Comparison of ENCODE assay signal across 8 cellular contexts in the genomic region with DNA sequence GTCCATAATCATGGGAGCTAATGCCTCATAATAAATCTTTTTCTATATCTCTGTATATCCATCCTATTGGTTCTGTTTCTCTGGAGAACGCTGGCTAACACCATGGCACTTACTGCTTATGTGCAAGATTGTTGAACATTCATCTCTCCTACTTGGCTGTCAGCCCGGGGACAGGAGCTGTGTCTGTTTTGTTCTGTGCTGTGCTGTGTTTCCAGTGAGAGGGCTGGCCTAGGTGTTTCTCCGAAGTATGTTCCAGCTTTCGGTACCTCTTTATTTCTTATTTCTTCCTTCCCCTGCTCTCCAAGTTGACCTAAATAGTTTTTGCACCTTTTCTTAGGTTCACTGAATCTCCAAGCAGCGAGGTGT. TPM values are rescaled to one million over a fixed set of nuclear protein-coding genes. Genes with fewer than 3 reads are reported as not detected.
A peak's percentile ranks its signal among the peaks of the same experiment; 100 is the strongest.
DNase-seq lines count a peak whose midpoint lies in the region; ATAC-seq, FAIRE-seq and TF ChIP-seq lines count a peak whose summit lies in the region.

No MANE protein-coding gene starts in this region.

- H3K23me2 ChIP-seq in H1 (ENCODE audit: low read depth, low read length), result no peaks in the 10 kb centered on the region; the same call in 1 of the 2 replicates

- H3K79me1 ChIP-seq in H1 (ENCODE audit: low read depth, low read length), result no peaks in the 10 kb centered on the region

- H3K4ac ChIP-seq in H1 (replicated peaks; ENCODE audit: insufficient read length, low read depth, low read length), result no peak overlapping the region

- H3K4me2 ChIP-seq in PC-3 (ENCODE audit: low read length) (peak overlapping the region; percentile 94), H1 (ENCODE audit: insufficient read depth in 1 of 2, low read depth in 2 of 2, low read length in 2 of 2) (peak overlapping the region; percentile 66 to 80)

- TF ChIP-seq POLR2A in H1 (IDR thresholded peaks at IDR 0.05; ENCODE audit: control extremely low read depth in 1 of 2, low read depth in 2 of 2, low read length in 2 of 2), result no peak

- no peak overlapping the region for H4K91ac ChIP-seq in H1 (replicated peaks; ENCODE audit: insufficient read length, low read length)

- TF ChIP-seq RAD21 in H1 (IDR thresholded peaks at IDR 0.05 in 1 of 2, conservative IDR thresholded peaks at IDR 0.05 in 1 of 2; ENCODE audit: low read depth in 2 of 2, low read length in 2 of 2), result no peak

- H4K5ac ChIP-seq in H1 (ENCODE audit: insufficient read length, low read depth, low read length), result no peak overlapping the region

- H3K18ac ChIP-seq in H1 (ENCODE audit: extremely low read depth, low read length), result 0 out of 2 replicates have a peak overlapping the region, but pooled peaks have one; percentile 73

- H2AFZ ChIP-seq in PC-3 (ENCODE audit: low read length) (peak overlapping the region; percentile 74), H1 (ENCODE audit: low read length) (0 out of 2 replicates have a peak overlapping the region, but pooled peaks have one; percentile 64)

- H3K9me3 ChIP-seq in PC-3 (ENCODE audit: low read length) (no peaks in the 10 kb centered on the region), H1 (ENCODE audit: insufficient read depth in 2 of 2, low read depth in 1 of 2, low read length in 1 of 2) (no peaks in the 10 kb centered on the region), mucosa of descending colon (no peaks in the 10 kb centered on the region)

- no peak overlapping the region for H4K8ac ChIP-seq in H1 (ENCODE audit: extremely low read depth, insufficient read depth, low read length)

- no peak overlapping the region for H3K56ac ChIP-seq in H1 (replicated peaks; ENCODE audit: insufficient read length, low read depth, low read length)

- H3K14ac ChIP-seq in H1 (ENCODE audit: insufficient read length), result no peak overlapping the region

- H2BK120ac ChIP-seq in H1 (replicated peaks; ENCODE audit: low read depth, low read length), result no peak overlapping the region

- H3K27ac ChIP-seq in PC-3 (ENCODE audit: low read length), result peak overlapping the region; percentile 49
- H3K27ac ChIP-seq in H1 (ENCODE audit: low read depth, low read length), result no peak overlapping the region
- H3K27ac ChIP-seq in urinary bladder (ENCODE audit: low read depth), result peak overlapping the region; percentile 53

- H2BK15ac ChIP-seq in H1 (ENCODE audit: low read length), result no peak overlapping the region

- no peaks in the 10 kb centered on the region for H3K36me3 ChIP-seq in PC-3 (ENCODE audit: low read depth, low read length)
- H3K36me3 ChIP-seq in H1 (ENCODE audit: control insufficient read depth in 2 of 4, insufficient read depth in 4 of 4, low read length in 3 of 4), result no peaks in the 10 kb centered on the region
- no peaks in the 10 kb centered on the region for H3K36me3 ChIP-seq in mucosa of descending colon (ENCODE audit: low read depth)
- H3K36me3 ChIP-seq in urinary bladder (ENCODE audit: insufficient read depth), result no peaks in the 10 kb centered on the region

- no peak overlapping the region for H3K23ac ChIP-seq in H1 (ENCODE audit: insufficient read length)

- H3K27me3 ChIP-seq in PC-3 (ENCODE audit: low read length) (no peaks in the 10 kb centered on the region), H1 (replicated peaks in 1 of 4; ENCODE audit: control insufficient read depth in 3 of 4, extremely low read depth in 1 of 4, insufficient read depth in 3 of 4, low read length in 3 of 4) (peaks cover 2 to 32% (median 22%) of the 10 kb centered on the region in 4 experiments; a peak in 6 of 7 replicates)

- BruUV-seq in PC-3 (replicated peaks; lab: Mats Ljungman, UMichigan), result TSS peak; percentile 42

- H3K9ac ChIP-seq in PC-3 (ENCODE audit: low read length) (peak overlapping the region; percentile 53), H1 (replicated peaks in 1 of 4; ENCODE audit: extremely low read depth in 1 of 4, low read depth in 3 of 4, low read length in 3 of 4) (peak overlapping the region in 2 of 4 experiments; percentile 34 to 41; a peak in 2 of 7 replicates)

- no peak overlapping the region for H2BK20ac ChIP-seq in H1 (ENCODE audit: low read length)

- ATAC-seq in PC-3 (peak; percentile 36), mucosa of descending colon (peak; percentile 37), HG03039 (IDR thresholded peaks at IDR 0.05; ENCODE audit: unreplicated experiment) (no peak), HG03442 (IDR thresholded peaks at IDR 0.05; ENCODE audit: unreplicated experiment) (no peak)

- no peak overlapping the region; the same call in 1 of the 2 replicates for H2AK5ac ChIP-seq in H1 (ENCODE audit: low read depth, low read length)

- H3K4me3 ChIP-seq in PC-3 (ENCODE audit: low read length) (peak overlapping the region; percentile 65), H1 (ENCODE audit: extremely low read depth in 1 of 4, insufficient read depth in 2 of 4, low read depth in 3 of 4, low read length in 4 of 4) (peak overlapping the region in 3 of 4 experiments; percentile 25 to 60 (median 26); a peak in 5 of 8 replicates), mucosa of descending colon (no peak overlapping the region), urinary bladder (ENCODE audit: low read depth, low read length) (no peak overlapping the region)

- 41% methylated on average over 5 of the region's 5 CpGs; no CpG with 5 or more reads in 1 of the 2 experiments for whole genome bisulfite sequencing in H1 (ENCODE audit: extremely low coverage in 1 of 2, insufficient coverage in 1 of 2, insufficient read length in 1 of 2, insufficient replicate concordance in 2 of 2, low coverage in 1 of 2, low lambda C conversion rate in 2 of 2, missing lambda C conversion rate in 1 of 2), 2 experiments
- 3% methylated on average over 5 of the region's 5 CpGs for WGBS in urinary bladder

- DNase-seq in GM19239 (ENCODE audit: insufficient read length, low spot score), result no peak
- peak; percentile 30 for DNase-seq in PC-3
- DNase-seq in H1 (ENCODE audit: low read depth in 1 of 2, low spot score in 2 of 2), result no peak
- DNase-seq in mucosa of descending colon, result peak in 1 of 3 donors; percentile 81
- no peak for DNase-seq in stimulated activated CD4-positive, alpha-beta T cell treated with anti-CD3 and anti-CD28 coated beads, Interleukin-15, amount 100 ng/mL, for 24 hours

- CTCF ChIA-PET in PC-3 (lab: Charles Lee), result interaction anchor here (0.8 to 1.0 kb wide), 4 partner anchors 9 to 39 kb away, joined by 3 to 6 read pairs (median 4); no protein-coding TSS in a partner anchor
- CTCF ChIA-PET in H1 (lab: Charles Lee; ENCODE audit: partially characterized antibody), result interaction anchor here (0.6 to 22.7 kb wide), 11 partner anchors 9 to 714 kb away, joined by 3 to 1249 read pairs (median 16); a partner anchor contains a TSS

- POLR2A ChIA-PET in PC-3 (lab: Charles Lee; ENCODE audit: unreplicated experiment) (interaction anchor here (0.6 to 1.1 kb wide), 4 partner anchors 19 to 313 kb away, joined by 3 to 5 read pairs (median 4); a partner anchor contains a TSS), H1 (lab: Charles Lee; ENCODE audit: partially characterized antibody) (interaction anchor here (0.8 to 13.1 kb wide), 15 partner anchors 7 to 93 kb away, joined by 3 to 82 read pairs (median 5); a partner anchor contains a TSS)

- no peaks in the 10 kb centered on the region for H3K9me2 ChIP-seq in PC-3 (replicated peaks; ENCODE audit: low read length)

- peaks cover 21% of the 10 kb centered on the region for H3K4me1 ChIP-seq in PC-3 (ENCODE audit: insufficient read depth, low read length)
- peaks cover 9 to 13% (median 11%) of the 10 kb centered on the region in 4 experiments for H3K4me1 ChIP-seq in H1 (replicated peaks in 1 of 4; ENCODE audit: control insufficient read depth in 3 of 4, insufficient read depth in 4 of 4, low read length in 3 of 4)
- H3K4me1 ChIP-seq in mucosa of descending colon (ENCODE audit: low read depth), result peaks cover 20% of the 10 kb centered on the region
- no peaks in the 10 kb centered on the region for H3K4me1 ChIP-seq in urinary bladder (ENCODE audit: insufficient read depth)

- no peaks in the 10 kb centered on the region for H4K20me1 ChIP-seq in PC-3 (ENCODE audit: low read length)
- no peaks in the 10 kb centered on the region for H4K20me1 ChIP-seq in H1 (replicated peaks in 1 of 2; ENCODE audit: control insufficient read depth in 1 of 2, insufficient read depth in 2 of 2, low read length in 2 of 2)

- intact Hi-C loops in PC-3 (cut with micrococcal nuclease) (no loop called here), mucosa of descending colon (cut with DNase I, micrococcal nuclease) (no loop called here)

- no peaks in the 10 kb centered on the region for H3F3A ChIP-seq in PC-3 (ENCODE audit: low read length, unreplicated experiment)

- peak overlapping the region; percentile 77 for H2BK12ac ChIP-seq in H1 (ENCODE audit: low read depth, low read length)

- FAIRE-seq in GM19239 (lab: Jason Lieb, UNC) (peak; percentile 52), H1 (lab: Jason Lieb, UNC) (no peak)

- TF ChIP-seq CTCF in PC-3 (conservative IDR thresholded peaks at IDR 0.05; ENCODE audit: low read depth, low read length) (no peak), H1 (IDR thresholded peaks at IDR 0.05; ENCODE audit: control extremely low read depth in 1 of 3, insufficient read depth in 1 of 3, low read depth in 1 of 3, low read length in 3 of 3) (no peak), mucosa of descending colon (IDR thresholded peaks at IDR 0.05) (no peak)

- H3K79me2 ChIP-seq in PC-3 (ENCODE audit: low read length) (peaks cover 1% of the 10 kb centered on the region; the same call in 1 of the 2 replicates), H1 (ENCODE audit: control insufficient read depth in 1 of 2, insufficient read depth in 2 of 2, low read length in 2 of 2) (no peaks in the 10 kb centered on the region; a peak in 1 of 4 replicates)

- H2BK5ac ChIP-seq in H1 (ENCODE audit: low read depth, low read length), result peak overlapping the region; percentile 44

- TF ChIP-seq EP300 in H1 (IDR thresholded peaks at IDR 0.05; ENCODE audit: borderline replicate concordance in 1 of 2, low read depth in 2 of 2, low read length in 2 of 2), result no peak

RNA-seq across cellular contexts. Expression of a gene that starts 18.8 kb away (rescaled TPM):
- total RNA-seq in PC-3 (2014; rRNA removed), result 90.7 and 110 TPM in 2 replicates
- 18.7 and 19.3 TPM in 2 replicates for total RNA-seq in H1 (2021; fragmentation: NEBNext Ultra II Directional; extraction: Animal tissue kit (Norgen Biotek cat#: 25700))
- 23.3 and 36.0 TPM in 2 replicates for polyA plus RNA-seq in H1 (2011; rRNA removed)
- polyA plus RNA-seq in H1 (2011; cell fraction: cytosol; rRNA removed), result 17.3 TPM
- polyA plus RNA-seq in H1 (2011; cell fraction: nucleus; rRNA removed), result 42.1 TPM
- polyA plus RNA-seq in H1 (2012, experiment 1 of 2), result 13.7 to 17.2 TPM (median 14.8 TPM) in 4 replicates
- polyA plus RNA-seq in H1 (2012, experiment 2 of 2), result 12.5 TPM
- polyA plus RNA-seq in H1 (2013, experiment 1 of 2), result 19.7 TPM
- polyA plus RNA-seq in H1 (2013, experiment 2 of 2), result 19.0 TPM
- 5.1 and 8.0 TPM in 2 replicates for polyA minus RNA-seq in H1 (2011; rRNA and poly(A)+ RNA removed)
- 14.5 TPM for polyA minus RNA-seq in H1 (2011; cell fraction: cytosol; rRNA and poly(A)+ RNA removed)
- 11.1 TPM for polyA minus RNA-seq in H1 (2011; cell fraction: nucleus; rRNA and poly(A)+ RNA removed)
- 100 to 1,000 TPM in 1 of 3 donors, 10 to 100 TPM in 2; 16.2 to 123 (median 44.6) TPM for total RNA-seq in mucosa of descending colon
- 18.3 TPM for total RNA-seq in urinary bladder
- polyA plus RNA-seq in urinary bladder, result 307 TPM

RNA-seq across cellular contexts. Expression of a gene that starts 25.7 kb away (rescaled TPM):
- total RNA-seq in PC-3 (2014; rRNA removed) (0.29 and 0.58 TPM in 2 replicates), mucosa of descending colon (10 to 100 TPM in 2 of 3 donors, 1 to 10 TPM in 1; 9.4 to 19.6 (median 13.8) TPM), urinary bladder (13.0 TPM)
- total RNA-seq in H1 (2021; fragmentation: NEBNext Ultra II Directional; extraction: Animal tissue kit (Norgen Biotek cat#: 25700)), result 4.1 and 4.9 TPM in 2 replicates
- polyA plus RNA-seq in H1 (2011; rRNA removed) (2.6 and 3.2 TPM in 2 replicates), urinary bladder (51.8 TPM)
- polyA plus RNA-seq in H1 (2011; cell fraction: cytosol; rRNA removed), result 3.5 TPM
- 4.6 TPM for polyA plus RNA-seq in H1 (2011; cell fraction: nucleus; rRNA removed)
- polyA plus RNA-seq in H1 (2012, experiment 1 of 2), result 3.1 to 5.3 TPM (median 5.1 TPM) in 4 replicates
- 7.8 TPM for polyA plus RNA-seq in H1 (2012, experiment 2 of 2)
- 2.1 TPM for polyA plus RNA-seq in H1 (2013, experiment 1 of 2)
- 2.2 TPM for polyA plus RNA-seq in H1 (2013, experiment 2 of 2)
- 2.1 and 5.8 TPM in 2 replicates for polyA minus RNA-seq in H1 (2011; rRNA and poly(A)+ RNA removed)
- 4.4 TPM for polyA minus RNA-seq in H1 (2011; cell fraction: cytosol; rRNA and poly(A)+ RNA removed)
- polyA minus RNA-seq in H1 (2011; cell fraction: nucleus; rRNA and poly(A)+ RNA removed), result 6.3 TPM

RNA-seq across cellular contexts. Expression of a gene that starts 37.4 kb away (rescaled TPM):
- total RNA-seq in PC-3 (2014; rRNA removed), result 110 and 167 TPM in 2 replicates
- 48.9 and 49.8 TPM in 2 replicates for total RNA-seq in H1 (2021; fragmentation: NEBNext Ultra II Directional; extraction: Animal tissue kit (Norgen Biotek cat#: 25700))
- 55.9 and 64.9 TPM in 2 replicates for polyA plus RNA-seq in H1 (2011; rRNA removed)
- polyA plus RNA-seq in H1 (2011; cell fraction: cytosol; rRNA removed), result 105 TPM
- 55.5 TPM for polyA plus RNA-seq in H1 (2011; cell fraction: nucleus; rRNA removed)
- 46.4 to 65.2 TPM (median 63.9 TPM) in 4 replicates for polyA plus RNA-seq in H1 (2012, experiment 1 of 2)
- polyA plus RNA-seq in H1 (2012, experiment 2 of 2), result 60.3 TPM
- 25.2 TPM for polyA plus RNA-seq in H1 (2013, experiment 1 of 2)
- polyA plus RNA-seq in H1 (2013, experiment 2 of 2), result 27.1 TPM
- polyA minus RNA-seq in H1 (2011; rRNA and poly(A)+ RNA removed), result 44.4 and 61.4 TPM in 2 replicates
- polyA minus RNA-seq in H1 (2011; cell fraction: cytosol; rRNA and poly(A)+ RNA removed), result 20.8 TPM
- polyA minus RNA-seq in H1 (2011; cell fraction: nucleus; rRNA and poly(A)+ RNA removed), result 15.7 TPM
- total RNA-seq in mucosa of descending colon, result 10 to 100 TPM; 30.1 to 37.5 (median 33.0) TPM
- total RNA-seq in urinary bladder, result 20.4 TPM
- 46.4 TPM for polyA plus RNA-seq in urinary bladder

RNA-seq across cellular contexts. Expression of a gene that starts 47.1 kb away (rescaled TPM):
- total RNA-seq in PC-3 (2014; rRNA removed), result not detected in 2 replicates
- total RNA-seq in H1 (2021; fragmentation: NEBNext Ultra II Directional; extraction: Animal tissue kit (Norgen Biotek cat#: 25700)), result 0.28 and 0.31 TPM in 2 replicates
- polyA plus RNA-seq in H1 (2011; rRNA removed), result 0.91 and 0.98 TPM in 2 replicates
- polyA plus RNA-seq in H1 (2011; cell fraction: cytosol; rRNA removed), result 0.66 TPM
- polyA plus RNA-seq in H1 (2011; cell fraction: nucleus; rRNA removed), result 0.74 TPM
- polyA plus RNA-seq in H1 (2012, experiment 1 of 2), result 0.20 to 0.56 TPM (median 0.46 TPM) in 3 of 4 replicates, not detected in the other
- polyA plus RNA-seq in H1 (2012, experiment 2 of 2), result 0.42 TPM
- 0.08 TPM for polyA plus RNA-seq in H1 (2013, experiment 1 of 2)
- polyA plus RNA-seq in H1 (2013, experiment 2 of 2), result 0.07 TPM
- 0.54 TPM in 1 of 2 replicates, not detected in the other for polyA minus RNA-seq in H1 (2011; rRNA and poly(A)+ RNA removed)
- not detected for polyA minus RNA-seq in H1 (2011; cell fraction: cytosol; rRNA and poly(A)+ RNA removed)
- polyA minus RNA-seq in H1 (2011; cell fraction: nucleus; rRNA and poly(A)+ RNA removed), result 0.70 TPM
- under 1 TPM in 2 of 3 donors, not detected in 1; 0.32 to 0.41 TPM for total RNA-seq in mucosa of descending colon
- 3.4 TPM for total RNA-seq in urinary bladder
- polyA plus RNA-seq in urinary bladder, result 5.5 TPM

Comparison
In these comparisons a context has a peak if more than half of its experiments do, and no peak if none do; other contexts are left out.
1. ATAC-seq: peak in PC-3 (single experiment) and mucosa of descending colon (single experiment); none in HG03039 (single experiment) and HG03442 (single experiment).
2. H3K4me3 ChIP-seq: peak in PC-3 (single experiment) and H1 (3 of 4); none in mucosa of descending colon (single experiment) and urinary bladder (single experiment).